In genomic region chr12:63668028-63668799, GRCh38 we compare ENCODE assay signal across 8 cellular contexts. TPM values are rescaled to one million over a fixed set of nuclear protein-coding genes. Genes with fewer than 3 reads are reported as not detected.
DNase-seq lines count a peak whose midpoint lies in the region; ATAC-seq lines count a peak whose summit lies in the region.

TSS of gene DPY19L2 (minus strand) at chr12:63668493. CDS start at chr12:63668393, 100 bp downstream.

- DNase-seq in D341Med (ENCODE audit: low spot score) (peak; percentile 66), H4 (ENCODE audit: low spot score) (peak; percentile 60), NCI-H1436 treated with DMSO at 0.1 percent for 48 hours (lab: John Stamatoyannopoulos, UW) (peak; percentile 22), dermis blood vessel endothelial cell (peak; percentile 37), left lobe of liver (ENCODE audit: low spot score) (no peak), NCI-H1048 (lab: John Stamatoyannopoulos, UW) (no peak)
- DNase-seq in activated CD4-positive, alpha-beta T cell treated with anti-CD3 and anti-CD28 coated beads for 1 hour = peak; percentile 14
- DNase-seq in stimulated activated CD4-positive, alpha-beta T cell treated with anti-CD3 and anti-CD28 coated beads, Interleukin-2, amount 100 ng/mL, for 24 hours = peak; percentile 45 to 70

- peak; percentile 51 for ATAC-seq in left lobe of liver

RNA-seq across cellular contexts. Expression of gene DPY19L2, which starts in this region (rescaled TPM):
- 2.5 and 4.0 TPM in 2 replicates for total RNA-seq in H4 (2014; rRNA removed; shearing (Covaris generic))
- 0.51 and 2.4 TPM in 2 replicates for total RNA-seq in dermis blood vessel endothelial cell
- total RNA-seq in left lobe of liver = not detected

Comparison
In these comparisons a context has a peak if more than half of its experiments do, and no peak if none do; other contexts are left out.
1. Peak in ATAC-seq in left lobe of liver; RNA of the gene not detected or under 1 TPM.
2. DNase-seq: peak in D341Med (single experiment), H4 (single experiment), NCI-H1436 treated with DMSO at 0.1 percent for 48 hours (single experiment), activated CD4-positive, alpha-beta T cell treated with anti-CD3 and anti-CD28 coated beads for 1 hour (single experiment), dermis blood vessel endothelial cell (single experiment) and stimulated activated CD4-positive, alpha-beta T cell treated with anti-CD3 and anti-CD28 coated beads, Interleukin-2, amount 100 ng/mL, for 24 hours (2 of 2); none in left lobe of liver (single experiment) and NCI-H1048 (single experiment).